35 cellular contexts compared by ENCODE assay signal in genomic region chr2:77404189-77404588, GRCh38.
"Had no signal": no experiment of that assay in that cellular context is flagged by ENCODE, and none has a peak within 500 bp of the region (broad histone marks: within the 10 kb centered on the region; RNA-seq: fewer than 3 reads in every experiment).

No MANE protein-coding gene starts in this region.

- H3K9me3 ChIP-seq: MG63 had no signal

- DNase-seq: Karpas-422, Kasumi-1, MG63, MM.1S, MV-4-11, NCI-H1048, NCI-H1092, NCI-H1092 treated with DMSO at 0.1 percent for 48 hours, NCI-H1105, NCI-H1105 treated with DMSO at 0.1 percent for 48 hours, NCI-H1417, NCI-H1417 treated with DMSO at 0.1 percent for 48 hours, NCI-H1436, NCI-H1436 treated with DMSO at 0.1 percent for 48 hours, NCI-H146, NCI-H1694, NCI-H1694 treated with DMSO at 0.1 percent for 48 hours, NCI-H187, NCI-H187 treated with DMSO at 0.1 percent for 48 hours, NCI-H1930, NCI-H2029, NCI-H2029 treated with DMSO at 0.1 percent for 48 hours, NCI-H2081, NCI-H2081 treated with DMSO at 0.1 percent for 48 hours, NCI-H2107, NCI-H2171, NCI-H2171 treated with DMSO at 0.1 percent for 48 hours, NCI-H2227 treated with DMSO at 0.1 percent for 48 hours, NCI-H226, NCI-H345, NCI-H446, NCI-H446 treated with DMSO at 0.1 percent for 48 hours, NCI-H510A, NCI-H510A treated with DMSO at 0.1 percent for 48 hours, NCI-H524 had no signal

- H3K36me3 ChIP-seq: MG63 had no signal

- H3K4me3 ChIP-seq: MG63 had no signal

- H3K27me3 ChIP-seq: MG63 had no signal
